8 cellular contexts compared by ENCODE assay signal in the genomic region with DNA sequence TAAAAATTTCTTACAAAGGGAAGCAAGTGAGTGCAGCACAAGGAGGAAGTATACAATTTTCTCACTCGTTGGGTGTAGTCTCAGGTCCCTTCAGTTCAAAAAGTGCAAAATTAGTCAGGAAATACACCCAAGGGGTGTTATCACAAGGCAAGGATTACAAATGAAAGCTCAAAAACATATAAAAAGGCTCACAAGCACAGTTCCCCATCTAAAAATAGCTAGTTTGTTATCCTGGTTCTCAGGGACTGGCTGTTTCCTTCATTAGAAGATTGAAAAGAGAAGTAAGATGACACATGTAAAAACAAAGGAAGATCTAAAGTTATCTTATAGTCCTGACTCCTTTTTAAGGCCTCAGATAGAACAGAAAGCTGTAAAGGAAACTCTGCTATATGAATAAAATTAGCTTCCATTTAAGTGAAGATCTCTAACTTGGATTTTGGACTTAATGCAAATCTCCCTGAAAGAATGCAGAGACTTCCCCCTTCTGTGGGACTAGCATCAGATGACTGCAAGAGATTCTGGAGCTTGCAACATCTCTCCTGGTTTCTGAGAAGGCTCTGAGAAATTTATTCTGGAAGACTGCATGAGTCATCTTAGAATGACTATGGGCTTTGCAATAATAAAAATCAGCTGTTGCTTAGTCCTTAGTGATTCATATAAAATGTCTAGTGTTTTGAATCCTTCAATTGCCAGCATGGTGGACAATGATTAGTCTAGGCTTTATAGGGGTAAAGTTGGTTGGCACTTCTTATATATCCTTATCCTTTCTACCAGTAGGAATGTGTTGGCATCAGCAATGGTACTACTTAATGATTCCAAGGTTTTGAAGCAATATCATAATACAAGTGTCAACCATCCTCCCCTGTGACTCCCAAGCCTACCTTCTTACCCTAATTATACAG. TPM values are rescaled to one million over a fixed set of nuclear protein-coding genes. Genes with fewer than 3 reads are reported as not detected.
DNase-seq lines count a peak whose midpoint lies in the region; ATAC-seq and TF ChIP-seq lines count a peak whose summit lies in the region.

No MANE protein-coding gene starts in this region.

- H3K27ac ChIP-seq in RWPE2 (ENCODE audit: poor library complexity, severe bottlenecking) (peak overlapping the region; percentile 63), ovary (peak overlapping the region; percentile 3 to 47), testis (peak overlapping the region in 1 of 2 donors; percentile 70)

- H3K4me1 ChIP-seq in RWPE2 (ENCODE audit: insufficient read depth, poor library complexity, severe bottlenecking) (peaks cover 18% of the 10 kb centered on the region), ovary (ENCODE audit: insufficient read depth) (peaks cover 23% of the 10 kb centered on the region), testis (peaks cover 19% of the 10 kb centered on the region)

- TF ChIP-seq EP300 in ovary (IDR thresholded peaks at IDR 0.05) = peak; percentile 60

- peak; percentile 87 for ATAC-seq in RWPE2 (ENCODE audit: low read depth)
- ATAC-seq in GM21423 (IDR thresholded peaks at IDR 0.05; ENCODE audit: unreplicated experiment) = no peak

- WGBS in ovary, 3 donors = 31 to 78% (median 58%) methylated on average over 1 of the region's 1 CpG
- WGBS in testis, 2 donors = 44 to 59% methylated on average over 1 of the region's 1 CpG

- no peaks in the 10 kb centered on the region for H3K27me3 ChIP-seq in RWPE2 (ENCODE audit: insufficient read depth, poor library complexity, severe bottlenecking)
- no peaks in the 10 kb centered on the region for H3K27me3 ChIP-seq in ovary
- H3K27me3 ChIP-seq in testis = no peaks in the 10 kb centered on the region

- TF ChIP-seq CTCF in RWPE2 (IDR thresholded peaks at IDR 0.05; ENCODE audit: poor library complexity, severe bottlenecking) (no peak), fibroblast of mammary gland (conservative IDR thresholded peaks at IDR 0.05; ENCODE audit: control insufficient read depth, insufficient read depth, low read depth, low read length) (no peak), ovary (IDR thresholded peaks at IDR 0.05) (no peak), testis (IDR thresholded peaks at IDR 0.05) (no peak)

- intact Hi-C loops in ovary (cut with DNase I) = no loop called here
- intact Hi-C loops in testis (cut with DNase I; ENCODE audit: low total_unique reads) = no loop called here

- DNase-seq in COLO829 (ENCODE audit: low spot score) (peak; percentile 64), RWPE2 (ENCODE audit: low spot score) (no peak), fibroblast of mammary gland (ENCODE audit: low read depth) (peak; percentile 99), ovary (peak in 1 of 5 donors; percentile 45), testis (no peak), HuH-7 (ENCODE audit: low spot score) (no peak), HK-2 (ENCODE audit: unreplicated experiment) (no peak)

- TF ChIP-seq POLR2A in ovary (IDR thresholded peaks at IDR 0.05) = no peak
- TF ChIP-seq POLR2A in testis (IDR thresholded peaks at IDR 0.05) = no peak

- H3K4me3 ChIP-seq in RWPE2 (ENCODE audit: severe bottlenecking) (no peak overlapping the region), fibroblast of mammary gland (ENCODE audit: control insufficient read depth, low read depth, low read length) (no peak overlapping the region), ovary (no peak overlapping the region), testis (no peak overlapping the region)

- H3K36me3 ChIP-seq in RWPE2 (ENCODE audit: low read depth) = no peaks in the 10 kb centered on the region
- H3K36me3 ChIP-seq in ovary = no peaks in the 10 kb centered on the region
- no peaks in the 10 kb centered on the region for H3K36me3 ChIP-seq in testis (ENCODE audit: low read depth, missing control alignments)

- H3K9me3 ChIP-seq in RWPE2 (ENCODE audit: severe bottlenecking) (no peaks in the 10 kb centered on the region), ovary (no peaks in the 10 kb centered on the region), testis (no peaks in the 10 kb centered on the region)

RNA-seq across cellular contexts. Expression of a gene that starts 25.4 kb away (rescaled TPM):
- total RNA-seq in ovary (10 to 100 TPM; 25.0 to 79.0 (median 38.7) TPM), testis (10 to 100 TPM; 12.9 to 56.2 TPM)
- polyA plus RNA-seq in ovary (100 to 1,000 TPM in 1 of 2 donors, 10 to 100 TPM in 1; 26.7 to 118 TPM), testis (ENCODE audit: insufficient read depth, low read depth, low replicate concordance) (29.7 TPM)

RNA-seq across cellular contexts. Expression of a gene that starts 35.1 kb away (rescaled TPM):
- under 1 TPM in 2 of 7 donors, not detected in 5; 0.20 to 0.84 TPM for total RNA-seq in ovary
- polyA plus RNA-seq in ovary = not detected
- total RNA-seq in testis = under 1 TPM; 0.16 to 0.74 TPM
- 0.95 TPM for polyA plus RNA-seq in testis (ENCODE audit: insufficient read depth, low read depth, low replicate concordance)

Comparison
In these comparisons a context has a peak if more than half of its experiments do, and no peak if none do; other contexts are left out.
1. DNase-seq: peak in COLO829 (single experiment) and fibroblast of mammary gland (single experiment); none in RWPE2 (single experiment), testis (single experiment), HuH-7 (single experiment) and HK-2 (single experiment).